In genomic region chr2:47569658-47570398, GRCh38 we compare ENCODE assay signal across 9 cellular contexts. TPM values are rescaled to one million over a fixed set of nuclear protein-coding genes. Genes with fewer than 3 reads are reported as not detected.
A peak's percentile ranks its signal among the peaks of the same experiment; 100 is the strongest.
DNase-seq lines count a peak whose midpoint lies in the region; ATAC-seq and TF ChIP-seq lines count a peak whose summit lies in the region.
"Had no signal": no experiment of that assay in that cellular context is flagged by ENCODE, and none has a peak within 500 bp of the region (broad histone marks: within the 10 kb centered on the region; RNA-seq: fewer than 3 reads in every experiment).

No MANE protein-coding gene starts in this region.

- H3K4me1 Mint-ChIP-seq in activated CD4-positive, alpha-beta memory T cell treated with anti-CD3 and anti-CD28 coated beads for 36 hours (ENCODE audit: low read depth) = peaks cover 11% of the 10 kb centered on the region
- peaks cover 11% of the 10 kb centered on the region for H3K4me1 Mint-ChIP-seq in type B pancreatic cell (ENCODE audit: unreplicated experiment)

- H3K36me3 Mint-ChIP-seq in activated CD4-positive, alpha-beta memory T cell treated with anti-CD3 and anti-CD28 coated beads for 36 hours = no peaks in the 10 kb centered on the region
- no peaks in the 10 kb centered on the region for H3K36me3 Mint-ChIP-seq in type B pancreatic cell

- H3K4me2 ChIP-seq in BLaER1 = peak overlapping the region; percentile 99

- H3K4me3 ChIP-seq in BLaER1 (peak overlapping the region; percentile 74), iPS-20b (ENCODE audit: low read length) (peak overlapping the region; percentile 84), gastrocnemius medialis (peak overlapping the region in 1 of 4 donors; percentile 21)

- H4K20me1 ChIP-seq in BLaER1 = peaks cover 59% of the 10 kb centered on the region

- TF ChIP-seq CTCF in GM13977 (IDR thresholded peaks at IDR 0.05; ENCODE audit: extremely low read depth, insufficient read depth, missing control alignments) = no peak
- TF ChIP-seq CTCF in type B pancreatic cell (conservative IDR thresholded peaks at IDR 0.05) = no peak
- TF ChIP-seq CTCF in gastrocnemius medialis (IDR thresholded peaks at IDR 0.05 in 4 of 5, conservative IDR thresholded peaks at IDR 0.05 in 1 of 5) = no peak

- H3K27ac Mint-ChIP-seq in activated CD4-positive, alpha-beta memory T cell treated with anti-CD3 and anti-CD28 coated beads for 36 hours = no peak overlapping the region
- no peak overlapping the region for H3K27ac Mint-ChIP-seq in type B pancreatic cell

- H3K36me3 ChIP-seq in BLaER1 (no peaks in the 10 kb centered on the region), iPS-20b (ENCODE audit: insufficient read depth, low read depth, low read length) (no peaks in the 10 kb centered on the region), gastrocnemius medialis (no peaks in the 10 kb centered on the region)

- no peak for TF ChIP-seq POLR2A in gastrocnemius medialis (IDR thresholded peaks at IDR 0.05)

- CTCF ChIA-PET in activated CD4-positive, alpha-beta memory T cell treated with anti-CD3 and anti-CD28 coated beads for 36 hours (lab: Charles Lee) = no interaction called here

- POLR2A ChIA-PET in activated CD4-positive, alpha-beta memory T cell treated with anti-CD3 and anti-CD28 coated beads for 36 hours (lab: Charles Lee) = no interaction called here

- intact Hi-C loops in activated CD4-positive, alpha-beta memory T cell treated with anti-CD3 and anti-CD28 coated beads for 36 hours (cut with micrococcal nuclease) = no loop called here
- intact Hi-C loops in gastrocnemius medialis (cut with DNase I; ENCODE audit: low total_unique reads) = no loop called here

- peak overlapping the region; percentile 70 for H3K9ac ChIP-seq in BLaER1
- peak overlapping the region; percentile 46; the same call in 1 of the 2 replicates for H3K9ac ChIP-seq in iPS-20b (ENCODE audit: low read depth, low read length)

- H3K27me3 Mint-ChIP-seq in activated CD4-positive, alpha-beta memory T cell treated with anti-CD3 and anti-CD28 coated beads for 36 hours = peaks cover 59% of the 10 kb centered on the region
- H3K27me3 Mint-ChIP-seq in type B pancreatic cell = peaks cover 87% of the 10 kb centered on the region

- H3K4me3 Mint-ChIP-seq in activated CD4-positive, alpha-beta memory T cell treated with anti-CD3 and anti-CD28 coated beads for 36 hours = peak overlapping the region; percentile 53
- peak overlapping the region; percentile 86 for H3K4me3 Mint-ChIP-seq in type B pancreatic cell

- H3K9me3 ChIP-seq in BLaER1 = peaks cover 13% of the 10 kb centered on the region
- no peaks in the 10 kb centered on the region for H3K9me3 ChIP-seq in iPS-20b (ENCODE audit: insufficient read depth, low read depth, low read length)
- H3K9me3 ChIP-seq in gastrocnemius medialis = no peaks in the 10 kb centered on the region

- H3K4me1 ChIP-seq in BLaER1 (peaks cover 30% of the 10 kb centered on the region), iPS-20b (ENCODE audit: insufficient read depth, low read length) (peaks cover 6% of the 10 kb centered on the region), gastrocnemius medialis (peaks cover 3 to 5% of the 10 kb centered on the region in 2 donors)

- peak; percentile 68 for DNase-seq in GM13977 (ENCODE audit: low spot score)
- peak; percentile 13 for DNase-seq in activated CD4-positive, alpha-beta memory T cell treated with anti-CD3 and anti-CD28 coated beads for 36 hours
- DNase-seq in type B pancreatic cell (ENCODE audit: extremely low spot score, unreplicated experiment) = no peak
- DNase-seq in T1000 (lab: John Stamatoyannopoulos, UW) = no peak
- no peak for DNase-seq in gastrocnemius medialis
- DNase-seq in activated CD4-positive, CD25-positive, alpha-beta regulatory T cell (lab: John Stamatoyannopoulos, UW) = no peak

- H3K9me3 Mint-ChIP-seq in activated CD4-positive, alpha-beta memory T cell treated with anti-CD3 and anti-CD28 coated beads for 36 hours = no peaks in the 10 kb centered on the region
- H3K9me3 Mint-ChIP-seq in type B pancreatic cell = no peaks in the 10 kb centered on the region

- H3K27me3 ChIP-seq in BLaER1 = peaks cover 61% of the 10 kb centered on the region
- H3K27me3 ChIP-seq in iPS-20b (ENCODE audit: insufficient read depth, low read length) = peaks cover 70% of the 10 kb centered on the region
- peaks cover 51 to 71% (median 54%) of the 10 kb centered on the region in 3 donors for H3K27me3 ChIP-seq in gastrocnemius medialis

- in situ Hi-C loops in GM13977 (cut with MboI; ENCODE audit: low pct_unique_long_range_greater_than_20kb, low sequenced_read_pairs, unreplicated experiment) (no loop called here), gastrocnemius medialis (cut with MboI; ENCODE audit: low sequenced_read_pairs in 4 of 4) (no loop called here)

- H3K27ac ChIP-seq in BLaER1 (peak overlapping the region; percentile 59), iPS-20b (ENCODE audit: low read length) (no peak overlapping the region), gastrocnemius medialis (no peak overlapping the region)

- ATAC-seq in gastrocnemius medialis = no peak

RNA-seq across cellular contexts. Expression of gene KCNK12, which starts 1.0 kb away (rescaled TPM):
- under 1 TPM; 0.22 to 0.29 TPM for total RNA-seq in activated CD4-positive, alpha-beta memory T cell treated with anti-CD3 and anti-CD28 coated beads for 36 hours
- total RNA-seq in type B pancreatic cell (ENCODE audit: low replicate concordance) = 0.53 and 1.5 TPM in 2 replicates
- not detected for total RNA-seq in gastrocnemius medialis
- total RNA-seq: dermis microvascular lymphatic vessel endothelial cell had no signal

Comparison
In these comparisons a context has a peak if more than half of its experiments do, and no peak if none do; other contexts are left out.
1. DNase-seq: peak in GM13977 (single experiment) and activated CD4-positive, alpha-beta memory T cell treated with anti-CD3 and anti-CD28 coated beads for 36 hours (single experiment); none in type B pancreatic cell (single experiment), T1000 (single experiment), gastrocnemius medialis (0 of 2) and activated CD4-positive, CD25-positive, alpha-beta regulatory T cell (0 of 4).